In the genomic region with DNA sequence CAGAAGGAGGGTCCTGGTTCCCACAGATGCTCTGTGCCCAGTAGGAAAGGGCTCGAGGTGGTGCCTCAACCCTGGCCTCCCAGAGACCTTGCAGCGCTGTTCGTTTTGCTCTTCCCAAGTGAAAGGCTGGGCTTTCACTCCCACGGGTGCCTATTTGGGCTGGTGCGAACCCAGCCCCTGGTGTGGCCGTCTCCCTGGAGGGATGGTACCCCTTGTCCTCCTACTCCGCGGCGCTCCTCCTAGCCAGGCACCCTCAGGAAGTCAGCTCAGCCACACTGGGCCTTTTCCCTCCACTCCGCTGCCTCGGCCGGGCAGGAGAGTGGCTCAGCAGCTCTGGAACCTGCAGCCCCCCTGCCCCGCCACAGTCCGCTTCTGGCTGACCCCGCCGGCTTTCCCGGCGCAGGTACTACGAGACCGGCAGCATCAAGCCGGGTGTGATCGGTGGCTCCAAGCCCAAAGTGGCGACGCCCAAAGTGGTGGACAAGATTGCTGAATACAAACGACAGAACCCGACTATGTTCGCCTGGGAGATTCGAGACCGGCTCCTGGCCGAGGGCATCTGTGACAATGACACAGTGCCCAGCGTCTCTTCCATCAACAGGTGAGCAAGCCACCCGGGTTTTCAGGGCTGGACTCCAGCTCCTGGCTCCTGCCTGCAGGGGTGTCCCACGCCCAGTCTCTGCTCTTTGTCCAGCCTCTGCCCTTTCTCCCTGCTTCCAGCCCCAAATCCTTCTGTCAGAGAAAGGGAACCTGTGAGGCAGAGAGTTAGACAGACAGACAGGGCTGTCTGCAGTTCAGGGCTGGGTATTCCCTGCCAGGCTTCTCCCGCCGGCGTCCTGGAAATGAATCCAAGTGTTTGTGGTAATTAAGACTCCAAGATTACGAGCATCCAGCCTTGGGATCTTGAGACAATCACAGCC, we compare ENCODE assay signal across 1 cellular context.
TF ChIP-seq lines count a peak whose summit lies in the region.

No MANE protein-coding gene starts in this region.

TF ChIP-seq in endothelial cell of umbilical vein, 7 proteins besides CTCF, POLR2A, EP300 and RAD21 (continued from another document):
- TF ChIP-seq EZH2 (IDR thresholded peaks at IDR 0.05; ENCODE audit: borderline replicate concordance, low read depth, low read length, severe bottlenecking) (peak; percentile 45), GATA2 (IDR thresholded peaks at IDR 0.05; ENCODE audit: insufficient read depth, insufficient read length, low read depth, low read length) (no peak)
